In the genomic region with DNA sequence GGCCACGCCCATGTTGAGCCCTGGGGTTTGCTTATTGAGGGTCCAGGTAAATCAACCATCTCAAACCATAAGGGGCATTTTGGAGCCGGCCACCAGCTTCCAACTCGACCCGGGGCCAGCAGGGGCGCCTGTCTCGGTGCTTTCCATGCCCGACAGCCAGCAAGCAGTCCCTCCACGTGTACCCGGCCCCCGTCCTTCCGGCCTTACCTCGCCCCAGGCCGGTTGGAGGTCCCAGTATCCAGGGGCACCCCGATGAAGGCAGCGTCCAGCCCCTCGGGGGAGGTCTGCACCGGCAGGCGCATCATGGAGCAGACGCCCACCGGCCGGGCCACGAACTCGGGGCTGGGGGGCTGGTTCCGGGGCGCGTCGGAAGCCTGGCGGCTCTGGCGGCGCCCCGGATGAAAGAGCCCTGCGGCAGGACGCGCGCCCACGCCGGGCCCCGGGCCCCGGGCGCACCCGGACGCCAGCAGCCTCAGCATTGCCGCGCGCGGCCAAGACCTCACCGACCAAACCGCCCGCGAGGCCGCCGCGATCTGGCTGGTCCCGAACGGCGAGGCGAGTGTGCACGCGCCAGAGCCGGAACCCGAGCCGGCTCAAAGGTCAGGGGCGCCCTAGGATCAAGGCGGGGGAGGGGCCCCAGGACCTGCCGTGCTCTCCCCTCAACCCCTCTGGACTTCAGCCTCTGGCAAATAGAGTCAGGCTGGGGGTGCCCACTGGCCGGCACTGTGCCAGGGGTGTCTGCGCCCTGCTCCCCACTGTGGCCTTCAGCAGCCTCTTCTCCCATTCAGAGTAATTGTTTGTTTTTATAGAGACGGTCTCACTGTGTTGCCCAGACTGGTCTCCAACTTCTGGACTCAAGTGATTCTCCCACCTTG, we compare ENCODE assay signal across 1 cellular context.
A peak's percentile ranks its signal among the peaks of the same experiment; 100 is the strongest.
TF ChIP-seq lines count a peak whose summit lies in the region.

A gene with protein sequence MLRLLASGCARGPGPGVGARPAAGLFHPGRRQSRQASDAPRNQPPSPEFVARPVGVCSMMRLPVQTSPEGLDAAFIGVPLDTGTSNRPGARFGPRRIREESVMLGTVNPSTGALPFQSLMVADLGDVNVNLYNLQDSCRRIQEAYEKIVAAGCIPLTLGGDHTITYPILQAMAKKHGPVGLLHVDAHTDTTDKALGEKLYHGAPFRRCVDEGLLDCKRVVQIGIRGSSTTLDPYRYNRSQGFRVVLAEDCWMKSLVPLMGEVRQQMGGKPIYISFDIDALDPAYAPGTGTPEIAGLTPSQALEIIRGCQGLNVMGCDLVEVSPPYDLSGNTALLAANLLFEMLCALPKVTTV (minus strand): TSS at position 563 of the 875 bp plus-strand sequence. CDS start 84 bp downstream, at position 479.

TF ChIP-seq in GM12878, 131 proteins besides CTCF, POLR2A, EP300 and RAD21 (continued from another document and continues in another):
- TF ChIP-seq, protein P1, sequence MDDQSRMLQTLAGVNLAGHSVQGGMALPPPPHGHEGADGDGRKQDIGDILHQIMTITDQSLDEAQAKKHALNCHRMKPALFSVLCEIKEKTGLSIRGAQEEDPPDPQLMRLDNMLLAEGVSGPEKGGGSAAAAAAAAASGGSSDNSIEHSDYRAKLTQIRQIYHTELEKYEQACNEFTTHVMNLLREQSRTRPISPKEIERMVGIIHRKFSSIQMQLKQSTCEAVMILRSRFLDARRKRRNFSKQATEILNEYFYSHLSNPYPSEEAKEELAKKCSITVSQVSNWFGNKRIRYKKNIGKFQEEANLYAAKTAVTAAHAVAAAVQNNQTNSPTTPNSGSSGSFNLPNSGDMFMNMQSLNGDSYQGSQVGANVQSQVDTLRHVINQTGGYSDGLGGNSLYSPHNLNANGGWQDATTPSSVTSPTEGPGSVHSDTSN (IDR thresholded peaks at IDR 0.05; ENCODE audit: insufficient replicate concordance, low read depth, low read length): no peak
- TF ChIP-seq TAF1 (IDR thresholded peaks at IDR 0.05; ENCODE audit: borderline replicate concordance, low read depth, low read length) (no peak), IKZF2 (IDR thresholded peaks at IDR 0.05) (no peak), CHD1 (IDR thresholded peaks at IDR 0.05; ENCODE audit: low read depth, low read length) (no peak), MYC (IDR thresholded peaks at IDR 0.05; ENCODE audit: insufficient read depth, insufficient read length, insufficient replicate concordance, low read length, severe bottlenecking) (no peak), HDAC2 (IDR thresholded peaks at IDR 0.05) (no peak), ESRRA (IDR thresholded peaks at IDR 0.05; ENCODE audit: low read length) (no peak), KDM1A (IDR thresholded peaks at IDR 0.05; ENCODE audit: borderline replicate concordance) (no peak), HCFC1 (IDR thresholded peaks at IDR 0.05; ENCODE audit: low read length) (no peak; the same call in 1 of the 2 replicates), BMI1 (IDR thresholded peaks at IDR 0.05; ENCODE audit: borderline replicate concordance) (no peak), FOXK2 (IDR thresholded peaks at IDR 0.05) (no peak), ASH2L (IDR thresholded peaks at IDR 0.05; ENCODE audit: borderline replicate concordance, low read depth) (no peak), POU2F2 (IDR thresholded peaks at IDR 0.05; ENCODE audit: borderline replicate concordance, low read depth, low read length) (no peak), HDGF (IDR thresholded peaks at IDR 0.05) (0 out of 2 replicates have a peak, but pooled peaks have one; percentile 4), SP1 (IDR thresholded peaks at IDR 0.05; ENCODE audit: low read depth, low read length) (no peak), CHD4 (IDR thresholded peaks at IDR 0.05) (no peak), MEF2A (IDR thresholded peaks at IDR 0.05; ENCODE audit: insufficient read depth, low read depth, low read length) (no peak), SUZ12 (IDR thresholded peaks at IDR 0.05; ENCODE audit: unreplicated experiment) (no peak), MTA2 (IDR thresholded peaks at IDR 0.05; ENCODE audit: low read depth) (no peak), TCF12 (IDR thresholded peaks at IDR 0.05; ENCODE audit: low read depth, low read length) (no peak), IKZF1 (conservative IDR thresholded peaks at IDR 0.05) (peak; percentile 81), KLF5 (IDR thresholded peaks at IDR 0.05; ENCODE audit: partially characterized antibody) (no peak), CEBPB (IDR thresholded peaks at IDR 0.05; ENCODE audit: borderline replicate concordance in 1 of 2, low read depth in 2 of 2, low read length in 2 of 2) (no peak), NRF1 (conservative IDR thresholded peaks at IDR 0.05; ENCODE audit: low read depth, low read length) (no peak), BHLHE40 (IDR thresholded peaks at IDR 0.05; ENCODE audit: borderline replicate concordance in 1 of 2, low read depth in 2 of 2, low read length in 1 of 2) (peak; percentile 24 to 67; a peak in 3 of 4 replicates), RAD51 (IDR thresholded peaks at IDR 0.05) (no peak), IRF4 (IDR thresholded peaks at IDR 0.05; ENCODE audit: low read depth, low read length) (no peak)
- TF ChIP-seq, protein P2, sequence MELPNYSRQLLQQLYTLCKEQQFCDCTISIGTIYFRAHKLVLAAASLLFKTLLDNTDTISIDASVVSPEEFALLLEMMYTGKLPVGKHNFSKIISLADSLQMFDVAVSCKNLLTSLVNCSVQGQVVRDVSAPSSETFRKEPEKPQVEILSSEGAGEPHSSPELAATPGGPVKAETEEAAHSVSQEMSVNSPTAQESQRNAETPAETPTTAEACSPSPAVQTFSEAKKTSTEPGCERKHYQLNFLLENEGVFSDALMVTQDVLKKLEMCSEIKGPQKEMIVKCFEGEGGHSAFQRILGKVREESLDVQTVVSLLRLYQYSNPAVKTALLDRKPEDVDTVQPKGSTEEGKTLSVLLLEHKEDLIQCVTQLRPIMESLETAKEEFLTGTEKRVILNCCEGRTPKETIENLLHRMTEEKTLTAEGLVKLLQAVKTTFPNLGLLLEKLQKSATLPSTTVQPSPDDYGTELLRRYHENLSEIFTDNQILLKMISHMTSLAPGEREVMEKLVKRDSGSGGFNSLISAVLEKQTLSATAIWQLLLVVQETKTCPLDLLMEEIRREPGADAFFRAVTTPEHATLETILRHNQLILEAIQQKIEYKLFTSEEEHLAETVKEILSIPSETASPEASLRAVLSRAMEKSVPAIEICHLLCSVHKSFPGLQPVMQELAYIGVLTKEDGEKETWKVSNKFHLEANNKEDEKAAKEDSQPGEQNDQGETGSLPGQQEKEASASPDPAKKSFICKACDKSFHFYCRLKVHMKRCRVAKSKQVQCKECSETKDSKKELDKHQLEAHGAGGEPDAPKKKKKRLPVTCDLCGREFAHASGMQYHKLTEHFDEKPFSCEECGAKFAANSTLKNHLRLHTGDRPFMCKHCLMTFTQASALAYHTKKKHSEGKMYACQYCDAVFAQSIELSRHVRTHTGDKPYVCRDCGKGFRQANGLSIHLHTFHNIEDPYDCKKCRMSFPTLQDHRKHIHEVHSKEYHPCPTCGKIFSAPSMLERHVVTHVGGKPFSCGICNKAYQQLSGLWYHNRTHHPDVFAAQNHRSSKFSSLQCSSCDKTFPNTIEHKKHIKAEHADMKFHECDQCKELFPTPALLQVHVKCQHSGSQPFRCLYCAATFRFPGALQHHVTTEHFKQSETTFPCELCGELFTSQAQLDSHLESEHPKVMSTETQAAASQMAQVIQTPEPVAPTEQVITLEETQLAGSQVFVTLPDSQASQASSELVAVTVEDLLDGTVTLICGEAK (IDR thresholded peaks at IDR 0.05; ENCODE audit: borderline replicate concordance): no peak
- TF ChIP-seq, protein P3, sequence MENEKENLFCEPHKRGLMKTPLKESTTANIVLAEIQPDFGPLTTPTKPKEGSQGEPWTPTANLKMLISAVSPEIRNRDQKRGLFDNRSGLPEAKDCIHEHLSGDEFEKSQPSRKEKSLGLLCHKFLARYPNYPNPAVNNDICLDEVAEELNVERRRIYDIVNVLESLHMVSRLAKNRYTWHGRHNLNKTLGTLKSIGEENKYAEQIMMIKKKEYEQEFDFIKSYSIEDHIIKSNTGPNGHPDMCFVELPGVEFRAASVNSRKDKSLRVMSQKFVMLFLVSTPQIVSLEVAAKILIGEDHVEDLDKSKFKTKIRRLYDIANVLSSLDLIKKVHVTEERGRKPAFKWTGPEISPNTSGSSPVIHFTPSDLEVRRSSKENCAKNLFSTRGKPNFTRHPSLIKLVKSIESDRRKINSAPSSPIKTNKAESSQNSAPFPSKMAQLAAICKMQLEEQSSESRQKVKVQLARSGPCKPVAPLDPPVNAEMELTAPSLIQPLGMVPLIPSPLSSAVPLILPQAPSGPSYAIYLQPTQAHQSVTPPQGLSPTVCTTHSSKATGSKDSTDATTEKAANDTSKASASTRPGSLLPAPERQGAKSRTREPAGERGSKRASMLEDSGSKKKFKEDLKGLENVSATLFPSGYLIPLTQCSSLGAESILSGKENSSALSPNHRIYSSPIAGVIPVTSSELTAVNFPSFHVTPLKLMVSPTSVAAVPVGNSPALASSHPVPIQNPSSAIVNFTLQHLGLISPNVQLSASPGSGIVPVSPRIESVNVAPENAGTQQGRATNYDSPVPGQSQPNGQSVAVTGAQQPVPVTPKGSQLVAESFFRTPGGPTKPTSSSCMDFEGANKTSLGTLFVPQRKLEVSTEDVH (IDR thresholded peaks at IDR 0.05; ENCODE audit: low read depth, partially characterized antibody): no peak
- TF ChIP-seq, protein P4, sequence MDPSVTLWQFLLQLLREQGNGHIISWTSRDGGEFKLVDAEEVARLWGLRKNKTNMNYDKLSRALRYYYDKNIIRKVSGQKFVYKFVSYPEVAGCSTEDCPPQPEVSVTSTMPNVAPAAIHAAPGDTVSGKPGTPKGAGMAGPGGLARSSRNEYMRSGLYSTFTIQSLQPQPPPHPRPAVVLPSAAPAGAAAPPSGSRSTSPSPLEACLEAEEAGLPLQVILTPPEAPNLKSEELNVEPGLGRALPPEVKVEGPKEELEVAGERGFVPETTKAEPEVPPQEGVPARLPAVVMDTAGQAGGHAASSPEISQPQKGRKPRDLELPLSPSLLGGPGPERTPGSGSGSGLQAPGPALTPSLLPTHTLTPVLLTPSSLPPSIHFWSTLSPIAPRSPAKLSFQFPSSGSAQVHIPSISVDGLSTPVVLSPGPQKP (IDR thresholded peaks at IDR 0.05; ENCODE audit: low read depth, low read length): no peak
- TF ChIP-seq, protein P5, sequence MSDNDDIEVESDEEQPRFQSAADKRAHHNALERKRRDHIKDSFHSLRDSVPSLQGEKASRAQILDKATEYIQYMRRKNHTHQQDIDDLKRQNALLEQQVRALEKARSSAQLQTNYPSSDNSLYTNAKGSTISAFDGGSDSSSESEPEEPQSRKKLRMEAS (IDR thresholded peaks at IDR 0.05; ENCODE audit: low read depth, low read length): peak; percentile 24; the same call in 1 of the 2 replicates
- TF ChIP-seq, protein P6, sequence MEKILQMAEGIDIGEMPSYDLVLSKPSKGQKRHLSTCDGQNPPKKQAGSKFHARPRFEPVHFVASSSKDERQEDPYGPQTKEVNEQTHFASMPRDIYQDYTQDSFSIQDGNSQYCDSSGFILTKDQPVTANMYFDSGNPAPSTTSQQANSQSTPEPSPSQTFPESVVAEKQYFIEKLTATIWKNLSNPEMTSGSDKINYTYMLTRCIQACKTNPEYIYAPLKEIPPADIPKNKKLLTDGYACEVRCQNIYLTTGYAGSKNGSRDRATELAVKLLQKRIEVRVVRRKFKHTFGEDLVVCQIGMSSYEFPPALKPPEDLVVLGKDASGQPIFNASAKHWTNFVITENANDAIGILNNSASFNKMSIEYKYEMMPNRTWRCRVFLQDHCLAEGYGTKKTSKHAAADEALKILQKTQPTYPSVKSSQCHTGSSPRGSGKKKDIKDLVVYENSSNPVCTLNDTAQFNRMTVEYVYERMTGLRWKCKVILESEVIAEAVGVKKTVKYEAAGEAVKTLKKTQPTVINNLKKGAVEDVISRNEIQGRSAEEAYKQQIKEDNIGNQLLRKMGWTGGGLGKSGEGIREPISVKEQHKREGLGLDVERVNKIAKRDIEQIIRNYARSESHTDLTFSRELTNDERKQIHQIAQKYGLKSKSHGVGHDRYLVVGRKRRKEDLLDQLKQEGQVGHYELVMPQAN (conservative IDR thresholded peaks at IDR 0.05): peak; percentile 84
- TF ChIP-seq, protein P7, sequence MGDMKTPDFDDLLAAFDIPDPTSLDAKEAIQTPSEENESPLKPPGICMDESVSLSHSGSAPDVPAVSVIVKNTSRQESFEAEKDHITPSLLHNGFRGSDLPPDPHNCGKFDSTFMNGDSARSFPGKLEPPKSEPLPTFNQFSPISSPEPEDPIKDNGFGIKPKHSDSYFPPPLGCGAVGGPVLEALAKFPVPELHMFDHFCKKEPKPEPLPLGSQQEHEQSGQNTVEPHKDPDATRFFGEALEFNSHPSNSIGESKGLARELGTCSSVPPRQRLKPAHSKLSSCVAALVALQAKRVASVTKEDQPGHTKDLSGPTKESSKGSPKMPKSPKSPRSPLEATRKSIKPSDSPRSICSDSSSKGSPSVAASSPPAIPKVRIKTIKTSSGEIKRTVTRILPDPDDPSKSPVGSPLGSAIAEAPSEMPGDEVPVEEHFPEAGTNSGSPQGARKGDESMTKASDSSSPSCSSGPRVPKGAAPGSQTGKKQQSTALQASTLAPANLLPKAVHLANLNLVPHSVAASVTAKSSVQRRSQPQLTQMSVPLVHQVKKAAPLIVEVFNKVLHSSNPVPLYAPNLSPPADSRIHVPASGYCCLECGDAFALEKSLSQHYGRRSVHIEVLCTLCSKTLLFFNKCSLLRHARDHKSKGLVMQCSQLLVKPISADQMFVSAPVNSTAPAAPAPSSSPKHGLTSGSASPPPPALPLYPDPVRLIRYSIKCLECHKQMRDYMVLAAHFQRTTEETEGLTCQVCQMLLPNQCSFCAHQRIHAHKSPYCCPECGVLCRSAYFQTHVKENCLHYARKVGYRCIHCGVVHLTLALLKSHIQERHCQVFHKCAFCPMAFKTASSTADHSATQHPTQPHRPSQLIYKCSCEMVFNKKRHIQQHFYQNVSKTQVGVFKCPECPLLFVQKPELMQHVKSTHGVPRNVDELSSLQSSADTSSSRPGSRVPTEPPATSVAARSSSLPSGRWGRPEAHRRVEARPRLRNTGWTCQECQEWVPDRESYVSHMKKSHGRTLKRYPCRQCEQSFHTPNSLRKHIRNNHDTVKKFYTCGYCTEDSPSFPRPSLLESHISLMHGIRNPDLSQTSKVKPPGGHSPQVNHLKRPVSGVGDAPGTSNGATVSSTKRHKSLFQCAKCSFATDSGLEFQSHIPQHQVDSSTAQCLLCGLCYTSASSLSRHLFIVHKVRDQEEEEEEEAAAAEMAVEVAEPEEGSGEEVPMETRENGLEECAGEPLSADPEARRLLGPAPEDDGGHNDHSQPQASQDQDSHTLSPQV (IDR thresholded peaks at IDR 0.05): 0 out of 2 replicates have a peak, but pooled peaks have one; percentile 13
- TF ChIP-seq, protein P8, sequence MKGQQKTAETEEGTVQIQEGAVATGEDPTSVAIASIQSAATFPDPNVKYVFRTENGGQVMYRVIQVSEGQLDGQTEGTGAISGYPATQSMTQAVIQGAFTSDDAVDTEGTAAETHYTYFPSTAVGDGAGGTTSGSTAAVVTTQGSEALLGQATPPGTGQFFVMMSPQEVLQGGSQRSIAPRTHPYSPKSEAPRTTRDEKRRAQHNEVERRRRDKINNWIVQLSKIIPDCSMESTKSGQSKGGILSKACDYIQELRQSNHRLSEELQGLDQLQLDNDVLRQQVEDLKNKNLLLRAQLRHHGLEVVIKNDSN (IDR thresholded peaks at IDR 0.05; ENCODE audit: borderline replicate concordance, extremely low read length, insufficient read depth, low read depth, low read length): no peak
- TF ChIP-seq, protein P9, sequence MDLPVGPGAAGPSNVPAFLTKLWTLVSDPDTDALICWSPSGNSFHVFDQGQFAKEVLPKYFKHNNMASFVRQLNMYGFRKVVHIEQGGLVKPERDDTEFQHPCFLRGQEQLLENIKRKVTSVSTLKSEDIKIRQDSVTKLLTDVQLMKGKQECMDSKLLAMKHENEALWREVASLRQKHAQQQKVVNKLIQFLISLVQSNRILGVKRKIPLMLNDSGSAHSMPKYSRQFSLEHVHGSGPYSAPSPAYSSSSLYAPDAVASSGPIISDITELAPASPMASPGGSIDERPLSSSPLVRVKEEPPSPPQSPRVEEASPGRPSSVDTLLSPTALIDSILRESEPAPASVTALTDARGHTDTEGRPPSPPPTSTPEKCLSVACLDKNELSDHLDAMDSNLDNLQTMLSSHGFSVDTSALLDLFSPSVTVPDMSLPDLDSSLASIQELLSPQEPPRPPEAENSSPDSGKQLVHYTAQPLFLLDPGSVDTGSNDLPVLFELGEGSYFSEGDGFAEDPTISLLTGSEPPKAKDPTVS (IDR thresholded peaks at IDR 0.05; ENCODE audit: low read depth, low read length): no peak
